ENCODE assay signal across 12 cellular contexts in the genomic region with DNA sequence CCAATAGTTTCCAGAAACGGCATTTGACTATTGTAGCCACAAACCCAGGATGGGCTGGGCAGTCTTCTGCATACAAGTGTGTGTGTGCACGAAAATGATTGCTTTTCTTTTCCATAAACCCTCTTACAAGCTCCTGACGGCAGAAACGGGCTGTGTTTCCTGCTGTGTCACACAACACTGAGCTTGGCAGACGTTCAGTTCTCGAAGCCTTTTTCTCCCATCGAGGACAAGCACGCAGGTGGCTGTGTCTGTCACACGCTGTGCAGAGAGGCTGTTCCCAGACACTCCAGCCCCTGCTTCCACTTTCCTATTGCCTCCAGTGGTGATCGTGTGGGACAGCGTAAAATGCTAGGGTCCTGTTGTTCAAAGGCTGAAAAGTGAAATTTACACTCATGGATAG. TPM values are rescaled to one million over a fixed set of nuclear protein-coding genes. Genes with fewer than 3 reads are reported as not detected.
DNase-seq lines count a peak whose midpoint lies in the region; ATAC-seq and TF ChIP-seq lines count a peak whose summit lies in the region.
"Had no signal": no experiment of that assay in that cellular context is flagged by ENCODE, and none has a peak within 500 bp of the region (broad histone marks: within the 10 kb centered on the region; RNA-seq: fewer than 3 reads in every experiment).

No MANE protein-coding gene starts in this region.

- no peak overlapping the region for H2BK5ac ChIP-seq in trophoblast cell (ENCODE audit: low read depth, low read length, poor library complexity)

- intact Hi-C loops in left lung (cut with DNase I): no loop called here

- H3K23ac ChIP-seq in trophoblast cell (ENCODE audit: low read length): no peak overlapping the region

- no peak overlapping the region for H4K8ac ChIP-seq in trophoblast cell (ENCODE audit: low read depth, low read length)

- H3K4me1 ChIP-seq in left lung (no peaks in the 10 kb centered on the region), trophoblast cell (ENCODE audit: control insufficient read depth in 1 of 2, insufficient read depth in 2 of 2, low read length in 2 of 2) (no peaks in the 10 kb centered on the region)
- H3K4me1 ChIP-seq: uterus had no signal

- no peaks in the 10 kb centered on the region for H3K79me2 ChIP-seq in trophoblast cell (ENCODE audit: control insufficient read depth, insufficient read depth, low read length, poor library complexity)

- no peak overlapping the region for H2AK5ac ChIP-seq in trophoblast cell (ENCODE audit: low read length)

- no peak overlapping the region for H4K91ac ChIP-seq in trophoblast cell (ENCODE audit: low read depth, low read length)

- no peak overlapping the region for H3K18ac ChIP-seq in trophoblast cell (ENCODE audit: low read length)

- H2BK120ac ChIP-seq in trophoblast cell (ENCODE audit: insufficient read depth, low read length, poor library complexity): no peak overlapping the region

- WGBS in trophoblast cell (ENCODE audit: extremely low coverage, insufficient coverage, insufficient read length): no CpG with 5 or more reads among the region's 11 CpGs

- H3K4me2 ChIP-seq in trophoblast cell (ENCODE audit: low read length): no peak overlapping the region

- no peak overlapping the region for H2AFZ ChIP-seq in trophoblast cell (ENCODE audit: insufficient read depth, low read length, poor library complexity)

- H3K36me3 ChIP-seq in left lung (no peaks in the 10 kb centered on the region), trophoblast cell (ENCODE audit: control insufficient read depth in 1 of 2, insufficient read depth in 2 of 2, low read length in 2 of 2) (no peaks in the 10 kb centered on the region)
- H3K36me3 ChIP-seq: gastroesophageal sphincter, uterus had no signal

- DNase-seq in G401 (ENCODE audit: low spot score) (peak; percentile 51), NCI-H146 treated with DMSO at 0.1 percent for 48 hours (lab: John Stamatoyannopoulos, UW; ENCODE audit: unreplicated experiment) (peak; percentile 41), SHP77 (lab: John Stamatoyannopoulos, UW) (peak; percentile 78 to 87), left lung (peak in 1 of 2 donors; percentile 8), NCI-H1048 (lab: John Stamatoyannopoulos, UW) (no peak), cerebellar nuclear complex (lab: John Stamatoyannopoulos, UW) (no peak), trophoblast cell (no peak)
- DNase-seq: HFFc6, NCI-H187 treated with DMSO at 0.1 percent for 48 hours, T-helper 2 cell, uterus had no signal

- in situ Hi-C loops in G401 (cut with HindIII; ENCODE audit: low sequenced_read_pairs): no loop called here

- TF ChIP-seq CTCF in left lung (IDR thresholded peaks at IDR 0.05): no peak

- no peak overlapping the region for H3K9ac ChIP-seq in trophoblast cell (ENCODE audit: low read length)

- no peaks in the 10 kb centered on the region for H3K79me1 ChIP-seq in trophoblast cell (ENCODE audit: low read length)

- H4K12ac ChIP-seq in trophoblast cell (ENCODE audit: low read depth, low read length): no peak overlapping the region

- H2BK12ac ChIP-seq in trophoblast cell (ENCODE audit: low read length): no peak overlapping the region

- H3K4ac ChIP-seq in trophoblast cell (ENCODE audit: low read depth, low read length): no peak overlapping the region

- H3K9me3 ChIP-seq in left lung: no peaks in the 10 kb centered on the region
- H3K9me3 ChIP-seq in trophoblast cell (ENCODE audit: insufficient read depth, low read depth, low read length): peaks cover 11% of the 10 kb centered on the region
- H3K9me3 ChIP-seq: gastroesophageal sphincter, uterus had no signal

- H3K14ac ChIP-seq in trophoblast cell (ENCODE audit: low read length): no peak overlapping the region

- H3K27ac ChIP-seq in left lung (no peak overlapping the region), trophoblast cell (ENCODE audit: low read depth, low read length) (no peak overlapping the region)
- H3K27ac ChIP-seq: gastroesophageal sphincter, uterus had no signal

- H3K4me3 ChIP-seq in left lung (no peak overlapping the region), trophoblast cell (ENCODE audit: low read depth, low read length) (no peak overlapping the region)
- H3K4me3 ChIP-seq: gastroesophageal sphincter, uterus had no signal

- H3K27me3 ChIP-seq in left lung (peaks cover 0 to 55% of the 10 kb centered on the region in 2 donors), trophoblast cell (ENCODE audit: insufficient read depth, low read length) (no peaks in the 10 kb centered on the region)
- H3K27me3 ChIP-seq: uterus had no signal

- ATAC-seq in left lung: peak; percentile 44
- ATAC-seq: gastroesophageal sphincter had no signal

RNA-seq across cellular contexts. Expression of gene RBAK, which starts 32.1 kb away (rescaled TPM):
- total RNA-seq in G401 (2014; rRNA removed; shearing (Covaris generic)): 3.9 and 5.4 TPM in 2 replicates
- 10 to 100 TPM in 1 of 2 donors, 1 to 10 TPM in 1; 9.7 to 11.0 TPM for total RNA-seq in left lung
- 5.7 and 6.0 TPM in 2 replicates for polyA plus RNA-seq in trophoblast cell (2013)

Comparison
In these comparisons a context has a peak if more than half of its experiments do, and no peak if none do; other contexts are left out.
1. DNase-seq: peak in G401 (single experiment), NCI-H146 treated with DMSO at 0.1 percent for 48 hours (single experiment) and SHP77 (2 of 2); none in NCI-H1048 (single experiment), cerebellar nuclear complex (0 of 2) and trophoblast cell (0 of 2).